Comparison of ENCODE assay signal across 20 cellular contexts in the genomic region with DNA sequence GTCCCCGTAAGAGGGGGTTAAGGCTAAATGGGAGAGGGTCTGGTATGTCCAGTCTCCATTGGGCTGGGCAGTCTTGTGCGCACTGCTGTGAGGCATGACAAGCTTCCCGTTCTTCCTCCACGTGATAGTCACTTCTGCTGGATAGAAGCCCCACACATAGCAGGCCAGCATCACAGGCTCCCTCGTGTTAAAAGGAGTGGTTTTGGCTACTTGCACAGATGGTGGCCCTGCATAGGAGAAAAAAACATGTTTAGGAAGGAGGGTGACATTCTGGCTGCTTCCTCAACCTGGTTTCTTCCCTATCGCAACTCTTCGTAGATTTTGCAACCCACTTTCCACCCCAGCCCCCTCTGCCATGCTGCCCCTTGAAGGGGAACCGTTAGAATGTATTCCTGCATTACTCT. TPM values are rescaled to one million over a fixed set of nuclear protein-coding genes. Genes with fewer than 3 reads are reported as not detected.
A peak's percentile ranks its signal among the peaks of the same experiment; 100 is the strongest.
DNase-seq lines count a peak whose midpoint lies in the region; ATAC-seq and TF ChIP-seq lines count a peak whose summit lies in the region.
"Had no signal": no experiment of that assay in that cellular context is flagged by ENCODE, and none has a peak within 500 bp of the region (broad histone marks: within the 10 kb centered on the region; RNA-seq: fewer than 3 reads in every experiment).

No MANE protein-coding gene starts in this region.

- CTCF ChIA-PET in GM10248 (lab: Yijun Ruan, JAX): interaction anchor here (0.9 to 15.9 kb wide), 5 partner anchors 16 to 47 kb away, joined by 3 to 379 read pairs (median 3); a partner anchor contains a TSS

- POLR2A ChIA-PET in GM10248 (lab: Yijun Ruan, JAX): interaction anchor here (8.5 kb wide), 1 partner anchor 35 kb away, joined by 211 read pairs; no protein-coding TSS in a partner anchor

- H2AFZ ChIP-seq in OCI-LY1 (ENCODE audit: low read length): no peak overlapping the region
- H2AFZ ChIP-seq: PC-9 had no signal

- 76 to 90% (median 81%) methylated on average over 8 of the region's 8 CpGs for WGBS in heart left ventricle, 4 donors

- ATAC-seq in heart left ventricle (peak in 3 of 4 donors; percentile 19 to 47 (median 41)), GM19328 (IDR thresholded peaks at IDR 0.05; ENCODE audit: unreplicated experiment) (no peak)
- ATAC-seq: activated T-helper 17 cell treated with anti-CD3 and anti-CD28 coated beads, Interleukin-2, amount 50 U/mL, for 72 hours had no signal

- DNase-seq in heart left ventricle (peak in 1 of 5 donors; percentile 45), putamen (ENCODE audit: low spot score) (peak; percentile 36), GM10248 (ENCODE audit: extremely low spot score) (no peak), SJCRH30 (no peak)
- DNase-seq in stimulated activated CD4-positive, alpha-beta T cell treated with anti-CD3 and anti-CD28 coated beads, Interleukin-12 subunit alpha, Interleukin-12 subunit beta, amount 100 ng/mL, for 4 hours: no peak
- DNase-seq: activated CD8-positive, alpha-beta memory T cell treated with anti-CD3 and anti-CD28 coated beads for 24 hours; effector memory CD4-positive, alpha-beta T cell; GDM1; HCEC 1CT; NCI-H2029 treated with DMSO at 0.1 percent for 48 hours; NCI-H524; PC-9; retina; stimulated activated CD4-positive, alpha-beta T cell treated with anti-CD3 and anti-CD28 coated beads, Interleukin-2, amount 100 ng/mL, for 24 hours; SW 1271 had no signal

- H3K36me3 ChIP-seq in DOHH2 (ENCODE audit: control insufficient read depth, low read length) (peaks cover 76% of the 10 kb centered on the region), OCI-LY1 (ENCODE audit: insufficient read depth, low read length) (no peaks in the 10 kb centered on the region), heart left ventricle (peaks cover 0 to 48% (median 0%) of the 10 kb centered on the region in 9 donors), SJCRH30 (no peaks in the 10 kb centered on the region)
- H3K36me3 ChIP-seq: cardiac muscle cell had no signal

- H3K9me2 ChIP-seq in DOHH2 (replicated peaks; ENCODE audit: control insufficient read depth, low read length) (no peaks in the 10 kb centered on the region), OCI-LY1 (ENCODE audit: low read depth, low read length) (no peaks in the 10 kb centered on the region)

- H3F3A ChIP-seq in DOHH2 (ENCODE audit: control insufficient read depth, insufficient read depth) (peaks cover 27% of the 10 kb centered on the region), OCI-LY1 (ENCODE audit: insufficient read depth, low read length) (no peaks in the 10 kb centered on the region)

- no peak for TF ChIP-seq POLR2A in heart left ventricle (IDR thresholded peaks at IDR 0.05)

- H3K4me1 ChIP-seq in DOHH2 (ENCODE audit: control insufficient read depth, low read length): peaks cover 72% of the 10 kb centered on the region
- H3K4me1 ChIP-seq in OCI-LY1 (ENCODE audit: insufficient read depth, low read length, severe bottlenecking): peaks cover 65% of the 10 kb centered on the region
- peaks cover 0 to 87% (median 11%) of the 10 kb centered on the region in 12 donors for H3K4me1 ChIP-seq in heart left ventricle
- H3K4me1 ChIP-seq in SJCRH30: no peaks in the 10 kb centered on the region

- peaks cover 44% of the 10 kb centered on the region for H3K79me2 ChIP-seq in DOHH2 (ENCODE audit: control insufficient read depth, low read length)
- H3K79me2 ChIP-seq in OCI-LY1 (ENCODE audit: insufficient read depth, low read length): no peaks in the 10 kb centered on the region

- H3K27ac ChIP-seq in DOHH2 (ENCODE audit: low read depth, low read length) (peak overlapping the region; percentile 11; the same call in 1 of the 2 replicates), OCI-LY1 (ENCODE audit: low read depth, low read length, poor library complexity, severe bottlenecking) (peak overlapping the region; percentile 12), heart left ventricle (peak overlapping the region in 3 of 12 donors; percentile 32 to 97 (median 36)), SJCRH30 (no peak overlapping the region)
- H3K27ac ChIP-seq: cardiac muscle cell, PC-9 had no signal

- H4K20me1 ChIP-seq in DOHH2 (ENCODE audit: control insufficient read depth, insufficient read depth, low read depth, low read length) (no peaks in the 10 kb centered on the region), OCI-LY1 (ENCODE audit: insufficient read depth, low read length) (no peaks in the 10 kb centered on the region)

- H3K9ac ChIP-seq in OCI-LY1 (ENCODE audit: low read length): no peak overlapping the region

- H3K27me3 ChIP-seq in DOHH2 (ENCODE audit: control insufficient read depth, low read length): no peaks in the 10 kb centered on the region
- H3K27me3 ChIP-seq in OCI-LY1 (ENCODE audit: insufficient read depth, low read length): no peaks in the 10 kb centered on the region
- H3K27me3 ChIP-seq in heart left ventricle: no peaks in the 10 kb centered on the region
- H3K27me3 ChIP-seq in SJCRH30: peaks cover 17% of the 10 kb centered on the region

- H3K4me3 ChIP-seq in DOHH2 (ENCODE audit: low read length) (no peak overlapping the region; the same call in 1 of the 2 replicates), OCI-LY1 (ENCODE audit: low read depth, low read length, poor library complexity, severe bottlenecking) (no peak overlapping the region), heart left ventricle (peak overlapping the region in 1 of 12 donors; percentile 75), SJCRH30 (no peak overlapping the region)
- H3K4me3 ChIP-seq: cardiac muscle cell, PC-9 had no signal

- TF ChIP-seq CTCF in DOHH2 (IDR thresholded peaks at IDR 0.05; ENCODE audit: low read depth, low read length, poor library complexity, severe bottlenecking): no peak
- no peak for TF ChIP-seq CTCF in OCI-LY1 (IDR thresholded peaks at IDR 0.05; ENCODE audit: low read length)
- no peak for TF ChIP-seq CTCF in heart left ventricle (IDR thresholded peaks at IDR 0.05)
- no peak for TF ChIP-seq CTCF in GM10248 (IDR thresholded peaks at IDR 0.05; ENCODE audit: control extremely low read depth, extremely low read depth, low read depth, missing control alignments)

- H3K4me2 ChIP-seq in DOHH2 (ENCODE audit: low read length) (peak overlapping the region; percentile 90; the same call in 1 of the 2 replicates), OCI-LY1 (ENCODE audit: low read length) (no peak overlapping the region)
- H3K4me2 ChIP-seq: PC-9 had no signal

- no peaks in the 10 kb centered on the region for H3K9me3 ChIP-seq in DOHH2 (ENCODE audit: control insufficient read depth, insufficient read depth, low read length)
- H3K9me3 ChIP-seq in OCI-LY1 (ENCODE audit: low read length): no peaks in the 10 kb centered on the region
- no peaks in the 10 kb centered on the region for H3K9me3 ChIP-seq in heart left ventricle
- no peaks in the 10 kb centered on the region for H3K9me3 ChIP-seq in SJCRH30 (replicated peaks)

- intact Hi-C loops in heart left ventricle (cut with DNase I): no loop called here

RNA-seq across cellular contexts. Expression of a gene that starts 3.6 kb away (rescaled TPM):
- 100 to 1,000 TPM in 1 of 9 donors, 10 to 100 TPM in 1, 1 to 10 TPM in 7; 2.7 to 127 (median 9.3) TPM for total RNA-seq in heart left ventricle
- polyA plus RNA-seq in heart left ventricle: 1 to 10 TPM; 3.7 to 4.8 TPM
- total RNA-seq in SJCRH30 (2014; rRNA removed; shearing (Covaris generic)): not detected in 2 replicates
- total RNA-seq: cardiac muscle cell had no signal
- polyA plus RNA-seq: cardiac muscle cell had no signal

RNA-seq across cellular contexts. Expression of a gene that starts 15.7 kb away (rescaled TPM):
- 100 to 1,000 TPM in 1 of 9 donors, 10 to 100 TPM in 6, 1 to 10 TPM in 2; 5.4 to 150 (median 16.2) TPM for total RNA-seq in heart left ventricle
- 10 to 100 TPM in 1 of 2 donors, 1 to 10 TPM in 1; 8.0 to 20.4 TPM for polyA plus RNA-seq in heart left ventricle
- total RNA-seq in SJCRH30 (2014; rRNA removed; shearing (Covaris generic)): 0.14 and 0.51 TPM in 2 replicates

RNA-seq across cellular contexts. Expression of a gene that starts 31.2 kb away (rescaled TPM):
- 100 to 1,000 TPM in 2 of 9 donors, 10 to 100 TPM in 7; 56.8 to 107 (median 73.5) TPM for total RNA-seq in heart left ventricle
- polyA plus RNA-seq in heart left ventricle: 10 to 100 TPM; 61.9 to 67.8 TPM
- 178 and 199 TPM in 2 replicates for total RNA-seq in SJCRH30 (2014; rRNA removed; shearing (Covaris generic))
